ENCODE assay signal across 38 cellular contexts in the genomic region with DNA sequence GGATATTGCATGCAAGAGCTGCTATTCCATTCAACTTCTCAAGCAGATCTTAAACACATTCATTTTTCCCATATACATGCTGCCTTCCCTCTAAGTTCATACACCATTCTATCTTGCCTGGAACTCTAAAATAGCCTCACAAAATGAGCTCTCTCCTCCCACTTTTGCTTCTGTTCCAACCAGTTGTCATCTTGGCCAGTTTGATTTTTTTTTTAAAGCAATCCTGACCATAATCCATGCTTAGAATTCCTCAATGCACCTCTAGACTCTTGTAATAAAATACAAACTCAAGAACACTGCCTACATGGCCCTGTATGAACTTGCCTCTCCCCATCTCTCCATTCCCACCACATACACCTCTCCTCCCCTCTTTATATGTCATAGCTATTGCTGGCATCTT.
"Had no signal": no experiment of that assay in that cellular context is flagged by ENCODE, and none has a peak within 500 bp of the region (broad histone marks: within the 10 kb centered on the region; RNA-seq: fewer than 3 reads in every experiment).

No MANE protein-coding gene starts in this region.

- H3K4me1 Mint-ChIP-seq: activated naive CD4-positive, alpha-beta T cell treated with anti-CD3 and anti-CD28 coated beads, Interleukin-2, amount 10 ng/mL, durations not matched to agents 7 days and 5 days; activated naive CD4-positive, alpha-beta T cell treated with anti-CD3 and anti-CD28 coated beads, Interleukin-2, amount 50 U/mL, for 24 hours; activated naive CD8-positive, alpha-beta T cell treated with anti-CD3 and anti-CD28 coated beads for 36 hours; activated naive CD8-positive, alpha-beta T cell treated with anti-CD3 and anti-CD28 coated beads, Interleukin-2, amount 10 ng/mL, durations not matched to agents 7 days and 5 days; activated naive CD8-positive, alpha-beta T cell treated with anti-CD3 and anti-CD28 coated beads, Interleukin-2, amount 50 U/mL, for 24 hours; activated T-helper 17 cell treated with anti-CD3 and anti-CD28 coated beads, Interleukin-2, amount 50 U/mL, for 72 hours; central memory CD8-positive, alpha-beta T cell had no signal

- H3K36me3 ChIP-seq: adrenal gland, ascending aorta, brain microvascular endothelial cell, breast epithelium, cardiac muscle cell had no signal

- H3K4me3 ChIP-seq: adrenal gland, ascending aorta, body of pancreas, breast epithelium, cardiac muscle cell had no signal

- H3K27ac ChIP-seq: adrenal gland, ascending aorta, body of pancreas, brain microvascular endothelial cell, breast epithelium, cardiac muscle cell had no signal

- DNase-seq: activated effector memory CD4-positive, alpha-beta T cell treated with anti-CD3 and anti-CD28 coated beads, Interleukin-2, amount 50 U/mL, for 16 hours; activated effector memory CD4-positive, alpha-beta T cell treated with Interleukin-2 at 50 U/mL for 16 hours; activated gamma-delta T cell; activated gamma-delta T cell treated with Interleukin-2 at 50 U/mL for 16 hours; activated naive CD4-positive, alpha-beta T cell; activated naive CD4-positive, alpha-beta T cell treated with anti-CD3 and anti-CD28 coated beads for 36 hours; activated naive CD4-positive, alpha-beta T cell treated with anti-CD3 and anti-CD28 coated beads, Interleukin-2, amount 10 ng/mL, durations not matched to agents 7 days and 5 days; activated naive CD4-positive, alpha-beta T cell treated with anti-CD3 and anti-CD28 coated beads, Interleukin-2, amount 50 U/mL, for 16 hours; activated naive CD4-positive, alpha-beta T cell treated with Interleukin-2 at 50 U/mL for 16 hours; activated naive CD8-positive, alpha-beta T cell treated with anti-CD3 and anti-CD28 coated beads for 36 hours; activated naive CD8-positive, alpha-beta T cell treated with anti-CD3 and anti-CD28 coated beads, Interleukin-2, amount 10 ng/mL, durations not matched to agents 7 days and 5 days; activated naive CD8-positive, alpha-beta T cell treated with anti-CD3 and anti-CD28 coated beads, Interleukin-2, amount 50 U/mL, for 24 hours; activated T-cell treated with anti-CD3 and anti-CD28 coated beads for 4 hours; activated T-cell treated with anti-CD3 and anti-CD28 coated beads, Interleukin-2, amount 50 U/mL, for 1 hour; activated T-cell treated with anti-CD3 and anti-CD28 coated beads, Interleukin-2, amount 50 U/mL, for 24 hours; activated T-cell treated with anti-CD3 and anti-CD28 coated beads, Interleukin-2, amount 50 U/mL, for 4 hours; activated T-cell treated with anti-CD3 and anti-CD28 coated beads, Interleukin-2, amount 50 U/mL, for 48 hours; adrenal gland; amniotic stem cell; amygdala; anterior cingulate cortex; aorta; body of pancreas; brain microvascular endothelial cell; caudate nucleus; central memory CD4-positive, alpha-beta T cell; cerebellar nuclear complex had no signal

- H3K27me3 ChIP-seq: adrenal gland, ascending aorta, body of pancreas, brain microvascular endothelial cell, breast epithelium, cardiac muscle cell had no signal

- H3K9me3 Mint-ChIP-seq: activated naive CD4-positive, alpha-beta T cell treated with anti-CD3 and anti-CD28 coated beads, Interleukin-2, amount 10 ng/mL, durations not matched to agents 7 days and 5 days; activated naive CD4-positive, alpha-beta T cell treated with anti-CD3 and anti-CD28 coated beads, Interleukin-2, amount 50 U/mL, for 24 hours; activated naive CD4-positive, alpha-beta T cell treated with anti-CD3 and anti-CD28 coated beads, Interleukin-2, amount 50 U/mL, for 72 hours; activated naive CD8-positive, alpha-beta T cell treated with anti-CD3 and anti-CD28 coated beads for 36 hours; activated naive CD8-positive, alpha-beta T cell treated with anti-CD3 and anti-CD28 coated beads, Interleukin-2, amount 10 ng/mL, durations not matched to agents 7 days and 5 days; activated naive CD8-positive, alpha-beta T cell treated with anti-CD3 and anti-CD28 coated beads, Interleukin-2, amount 50 U/mL, for 24 hours; activated T-cell treated with anti-CD3 and anti-CD28 coated beads, Interleukin-2, amount 50 U/mL, for 24 hours; activated T-cell treated with anti-CD3 and anti-CD28 coated beads, Interleukin-2, amount 50 U/mL, for 4 hours; activated T-helper 1 cell treated with anti-CD3 and anti-CD28 coated beads, Interleukin-12 subunit alpha, Interleukin-12 subunit beta, Interleukin-2, Interleukin-4 antibody, amounts not matched to agents 30 ng/mL and 10 ng/mL and 1 ng/mL, durations not matched to agents 14 hours and 24 hours and 36 hours; activated T-helper 17 cell treated with anti-CD3 and anti-CD28 coated beads, Interleukin-2, amount 50 U/mL, for 72 hours; activated T-helper 2 cell treated with anti-CD3 and anti-CD28 coated beads, Interferon-gamma antibody, Interleukin-2, Interleukin-4, amounts not matched to agents 10 μg/mL and 5 μg/mL and 100 μg/mL, durations not matched to agents 14 hours and 24 hours and 36 hours; central memory CD8-positive, alpha-beta T cell had no signal

- H3K36me3 Mint-ChIP-seq: activated naive CD4-positive, alpha-beta T cell treated with anti-CD3 and anti-CD28 coated beads, Interleukin-2, amount 10 ng/mL, durations not matched to agents 7 days and 5 days; activated naive CD4-positive, alpha-beta T cell treated with anti-CD3 and anti-CD28 coated beads, Interleukin-2, amount 50 U/mL, for 24 hours; activated naive CD4-positive, alpha-beta T cell treated with anti-CD3 and anti-CD28 coated beads, Interleukin-2, amount 50 U/mL, for 72 hours; activated naive CD8-positive, alpha-beta T cell; activated naive CD8-positive, alpha-beta T cell treated with anti-CD3 and anti-CD28 coated beads for 36 hours; activated naive CD8-positive, alpha-beta T cell treated with anti-CD3 and anti-CD28 coated beads, Interleukin-2, amount 10 ng/mL, durations not matched to agents 7 days and 5 days; brain had no signal

- H3K9me3 ChIP-seq: adrenal gland, ascending aorta, body of pancreas, breast epithelium had no signal

- H3K4me3 Mint-ChIP-seq: activated naive CD4-positive, alpha-beta T cell treated with anti-CD3 and anti-CD28 coated beads for 36 hours; activated naive CD4-positive, alpha-beta T cell treated with anti-CD3 and anti-CD28 coated beads, Interleukin-2, amount 10 ng/mL, durations not matched to agents 7 days and 5 days; activated naive CD4-positive, alpha-beta T cell treated with anti-CD3 and anti-CD28 coated beads, Interleukin-2, amount 50 U/mL, for 24 hours; activated naive CD8-positive, alpha-beta T cell; activated naive CD8-positive, alpha-beta T cell treated with anti-CD3 and anti-CD28 coated beads for 36 hours; activated naive CD8-positive, alpha-beta T cell treated with anti-CD3 and anti-CD28 coated beads, Interleukin-2, amount 10 ng/mL, durations not matched to agents 7 days and 5 days; activated naive CD8-positive, alpha-beta T cell treated with anti-CD3 and anti-CD28 coated beads, Interleukin-2, amount 50 U/mL, for 24 hours; activated T-cell treated with anti-CD3 and anti-CD28 coated beads, Interleukin-2, amount 50 U/mL, for 24 hours; activated T-cell treated with anti-CD3 and anti-CD28 coated beads, Interleukin-2, amount 50 U/mL, for 4 hours; activated T-helper 1 cell treated with anti-CD3 and anti-CD28 coated beads, Interleukin-12 subunit alpha, Interleukin-12 subunit beta, Interleukin-2, Interleukin-4 antibody, amounts not matched to agents 30 ng/mL and 10 ng/mL and 1 ng/mL, durations not matched to agents 14 hours and 24 hours and 36 hours; activated T-helper 17 cell treated with anti-CD3 and anti-CD28 coated beads, Interleukin-2, amount 50 U/mL, for 72 hours; brain; central memory CD8-positive, alpha-beta T cell had no signal

- H3K27ac Mint-ChIP-seq: activated naive CD4-positive, alpha-beta T cell treated with anti-CD3 and anti-CD28 coated beads for 36 hours; activated naive CD4-positive, alpha-beta T cell treated with anti-CD3 and anti-CD28 coated beads, Interleukin-2, amount 10 ng/mL, durations not matched to agents 7 days and 5 days; activated naive CD4-positive, alpha-beta T cell treated with anti-CD3 and anti-CD28 coated beads, Interleukin-2, amount 50 U/mL, for 24 hours; activated naive CD4-positive, alpha-beta T cell treated with anti-CD3 and anti-CD28 coated beads, Interleukin-2, amount 50 U/mL, for 72 hours; activated naive CD8-positive, alpha-beta T cell; activated naive CD8-positive, alpha-beta T cell treated with anti-CD3 and anti-CD28 coated beads for 36 hours; activated naive CD8-positive, alpha-beta T cell treated with anti-CD3 and anti-CD28 coated beads, Interleukin-2, amount 10 ng/mL, durations not matched to agents 7 days and 5 days; activated naive CD8-positive, alpha-beta T cell treated with anti-CD3 and anti-CD28 coated beads, Interleukin-2, amount 50 U/mL, for 24 hours; activated T-cell treated with anti-CD3 and anti-CD28 coated beads, Interleukin-2, amount 50 U/mL, for 24 hours; activated T-helper 1 cell treated with anti-CD3 and anti-CD28 coated beads, Interleukin-12 subunit alpha, Interleukin-12 subunit beta, Interleukin-2, Interleukin-4 antibody, amounts not matched to agents 30 ng/mL and 10 ng/mL and 1 ng/mL, durations not matched to agents 14 hours and 24 hours and 36 hours; activated T-helper 17 cell treated with anti-CD3 and anti-CD28 coated beads, Interleukin-2, amount 50 U/mL, for 72 hours; activated T-helper 2 cell treated with anti-CD3 and anti-CD28 coated beads, Interferon-gamma antibody, Interleukin-2, Interleukin-4, amounts not matched to agents 10 μg/mL and 5 μg/mL and 100 μg/mL, durations not matched to agents 14 hours and 24 hours and 36 hours; brain had no signal

- H3K4me1 ChIP-seq: adrenal gland, body of pancreas, breast epithelium had no signal

- ATAC-seq: activated naive CD4-positive, alpha-beta T cell treated with anti-CD3 and anti-CD28 coated beads, Interleukin-2, amount 50 U/mL, for 72 hours; activated naive CD8-positive, alpha-beta T cell treated with anti-CD3 and anti-CD28 coated beads, Interleukin-2, amount 50 U/mL, for 24 hours; activated T-cell treated with anti-CD3 and anti-CD28 coated beads, Interleukin-2, amount 50 U/mL, for 4 hours; activated T-helper 17 cell treated with anti-CD3 and anti-CD28 coated beads, Interleukin-2, amount 50 U/mL, for 72 hours; body of pancreas had no signal
